Comparison of ENCODE assay signal across 8 cellular contexts in genomic region chr1:24641646-24642151, GRCh38. TPM values are rescaled to one million over a fixed set of nuclear protein-coding genes. Genes with fewer than 3 reads are reported as not detected.
DNase-seq lines count a peak whose midpoint lies in the region; ATAC-seq and TF ChIP-seq lines count a peak whose summit lies in the region.

No MANE protein-coding gene starts in this region.

- DNase-seq in GM03348 (ENCODE audit: low spot score) (peak; percentile 50), adrenal gland (peak; percentile 32 to 65 (median 45)), skeletal muscle cell (ENCODE audit: low read depth) (no peak), DMS114 treated with DMSO at 0.1 percent for 48 hours (lab: John Stamatoyannopoulos, UW; ENCODE audit: unreplicated experiment) (no peak), HCEC 1CT (no peak)

- peaks cover 34% of the 10 kb centered on the region for H3K79me2 ChIP-seq in OCI-LY1 (ENCODE audit: insufficient read depth, low read length)

- H3K4me3 ChIP-seq in OCI-LY1 (ENCODE audit: low read depth, low read length, poor library complexity, severe bottlenecking) (peak overlapping the region; percentile 69), adrenal gland (peak overlapping the region in 2 of 4 donors; percentile 73 to 95), iPS-11a (ENCODE audit: low read depth, low read length) (peak overlapping the region; percentile 97), skeletal muscle cell (ENCODE audit: low read depth, low read length) (peak overlapping the region; percentile 83)

- no peak for TF ChIP-seq CTCF in OCI-LY1 (IDR thresholded peaks at IDR 0.05; ENCODE audit: low read length)
- TF ChIP-seq CTCF in adrenal gland (IDR thresholded peaks at IDR 0.05), result no peak

- peaks cover 19% of the 10 kb centered on the region for H3K36me3 ChIP-seq in OCI-LY1 (ENCODE audit: insufficient read depth, low read length)
- H3K36me3 ChIP-seq in adrenal gland (replicated peaks in 1 of 2), result peaks cover 0 to 9% of the 10 kb centered on the region in 2 donors

- no peaks in the 10 kb centered on the region for H3K9me2 ChIP-seq in OCI-LY1 (ENCODE audit: low read depth, low read length)

- no peaks in the 10 kb centered on the region for H3F3A ChIP-seq in OCI-LY1 (ENCODE audit: insufficient read depth, low read length)

- H3K4me1 ChIP-seq in OCI-LY1 (ENCODE audit: insufficient read depth, low read length, severe bottlenecking) (peaks cover 24% of the 10 kb centered on the region), adrenal gland (replicated peaks in 1 of 2) (peaks cover 18 to 27% of the 10 kb centered on the region in 2 donors)

- H3K4me2 ChIP-seq in OCI-LY1 (ENCODE audit: low read length), result peak overlapping the region; percentile 72

- peak overlapping the region; percentile 81; the same call in 1 of the 2 replicates for H3K9ac ChIP-seq in OCI-LY1 (ENCODE audit: low read length)

- intact Hi-C loops in adrenal gland (cut with DNase I), result no loop called here

- no peak for TF ChIP-seq POLR2A in adrenal gland (IDR thresholded peaks at IDR 0.05)

- H2AFZ ChIP-seq in OCI-LY1 (ENCODE audit: low read length), result no peak overlapping the region

- WGBS in adrenal gland, 4 donors, result 23 to 27% (median 25%) methylated on average over 23 to 24 of the region's 24 CpGs

- no peak for ATAC-seq in HG02981 (IDR thresholded peaks at IDR 0.05; ENCODE audit: unreplicated experiment)

- H3K27ac ChIP-seq in OCI-LY1 (ENCODE audit: low read depth, low read length, poor library complexity, severe bottlenecking) (no peak overlapping the region), adrenal gland (peak overlapping the region; percentile 97 to 100 (median 99))

- H4K20me1 ChIP-seq in OCI-LY1 (ENCODE audit: insufficient read depth, low read length), result no peaks in the 10 kb centered on the region

- H3K27me3 ChIP-seq in OCI-LY1 (ENCODE audit: insufficient read depth, low read length) (no peaks in the 10 kb centered on the region), adrenal gland (no peaks in the 10 kb centered on the region)

- H3K9me3 ChIP-seq in OCI-LY1 (ENCODE audit: low read length) (no peaks in the 10 kb centered on the region), adrenal gland (replicated peaks in 1 of 3) (no peaks in the 10 kb centered on the region)

RNA-seq across cellular contexts. Expression of gene SRRM1, which starts 1.4 kb away (rescaled TPM):
- 100 to 1,000 TPM in 3 of 8 donors, 10 to 100 TPM in 5; 30.0 to 121 (median 94.6) TPM for total RNA-seq in adrenal gland
- 10 to 100 TPM; 47.3 to 82.0 (median 78.6) TPM for polyA plus RNA-seq in adrenal gland

Comparison
In these comparisons a context has a peak if more than half of its experiments do, and no peak if none do; other contexts are left out.
1. DNase-seq: peak in GM03348 (single experiment) and adrenal gland (7 of 7); none in skeletal muscle cell (single experiment), DMS114 treated with DMSO at 0.1 percent for 48 hours (single experiment) and HCEC 1CT (single experiment).